In the genomic region with DNA sequence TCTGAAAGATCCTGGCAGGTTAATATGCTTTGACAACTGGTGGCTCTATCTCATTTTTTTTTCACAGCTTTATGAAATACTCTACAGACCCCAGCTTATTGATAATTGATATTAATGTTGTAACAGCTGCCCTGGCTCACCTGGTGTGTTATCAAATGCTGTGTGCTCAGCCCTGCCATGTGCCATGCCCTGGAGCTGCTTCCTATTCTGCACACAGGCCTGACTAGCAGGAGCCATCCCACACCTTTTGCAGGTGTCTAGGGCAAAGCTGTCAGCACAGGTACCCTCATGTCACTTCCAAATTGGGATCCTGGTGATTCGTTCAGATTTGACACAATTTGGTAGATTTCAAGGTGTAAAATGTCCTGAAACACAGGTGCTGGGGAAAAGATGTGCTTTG, we compare ENCODE assay signal across 26 cellular contexts.
"Had no signal": no experiment of that assay in that cellular context is flagged by ENCODE, and none has a peak within 500 bp of the region (broad histone marks: within the 10 kb centered on the region; RNA-seq: fewer than 3 reads in every experiment).

No MANE protein-coding gene starts in this region.

- H3K4me1 ChIP-seq: neural progenitor cell, parathyroid adenoma, psoas muscle, right lobe of liver, sigmoid colon, suprapubic skin, testis, tibial artery, transverse colon, upper lobe of right lung, uterus had no signal

- H3K36me3 ChIP-seq: neural progenitor cell, right lobe of liver, sigmoid colon, suprapubic skin, tibial artery, transverse colon, upper lobe of right lung, uterus had no signal

- H3K9ac ChIP-seq: neural progenitor cell, parathyroid adenoma had no signal

- H2AFZ ChIP-seq: neural progenitor cell, parathyroid adenoma had no signal

- H3K4me3 ChIP-seq: neural progenitor cell, psoas muscle, right lobe of liver, sigmoid colon, suprapubic skin, testis, tibial artery, transverse colon, upper lobe of right lung, uterus had no signal

- H3K79me2 ChIP-seq: parathyroid adenoma had no signal

- H3K27me3 ChIP-seq: neural progenitor cell, right lobe of liver, sigmoid colon, suprapubic skin, testis, tibial artery, transverse colon, upper lobe of right lung had no signal

- H3K4me2 ChIP-seq: neural progenitor cell had no signal

- H3K9me3 ChIP-seq: psoas muscle, right lobe of liver, sigmoid colon, suprapubic skin, testis, tibial artery, transverse colon, upper lobe of right lung, uterus had no signal

- H3K27ac ChIP-seq: neural progenitor cell, parathyroid adenoma, psoas muscle, right lobe of liver, sigmoid colon, suprapubic skin, testis, tibial artery, transverse colon, upper lobe of right lung, uterus had no signal

- DNase-seq: naive thymus-derived CD4-positive, alpha-beta T cell; natural killer cell; occipital lobe; posterior cingulate gyrus; psoas muscle; right cardiac atrium; right lobe of liver; sigmoid colon; small intestine; stimulated activated CD4-positive, alpha-beta T cell treated with anti-CD3 and anti-CD28 coated beads, Interleukin-15, amount 100 ng/mL, for 24 hours; stimulated activated CD4-positive, alpha-beta T cell treated with anti-CD3 and anti-CD28 coated beads, Interleukin-2, amount 100 ng/mL, for 24 hours; stimulated activated CD4-positive, alpha-beta T cell treated with anti-CD3 and anti-CD28 coated beads, Interleukin-2, amount 100 ng/mL, for 48 hours; stimulated activated CD4-positive, alpha-beta T cell treated with anti-CD3 and anti-CD28 coated beads, Interleukin-4, amount 100 ng/mL, for 24 hours; stimulated activated naive CD4-positive, alpha-beta T cell; stimulated activated naive CD8-positive, alpha-beta T cell treated with anti-CD3 and anti-CD28 coated beads, Interleukin-15, amount 100 ng/mL, for 72 hours; stimulated activated naive CD8-positive, alpha-beta T cell treated with anti-CD3 and anti-CD28 coated beads, Interleukin-15, Interleukin-2, amounts not matched to agents 100 U/mL and 50 U/mL, for 24 hours; substantia nigra; testis; tibial artery; transverse colon; upper lobe of right lung; uterus had no signal

- FAIRE-seq: small intestine had no signal

- ATAC-seq: naive thymus-derived CD4-positive, alpha-beta T cell; natural killer cell; psoas muscle; right cardiac atrium; right lobe of liver; stimulated activated memory B cell treated with anti-CD40 and anti-IgM and Interleukin-4, amounts not matched to agents 10 μg/mL and 1 μg/mL and 100 μg/mL, for 72 hours; stimulated activated naive CD8-positive, alpha-beta T cell treated with anti-CD3 and anti-CD28 coated beads, Interleukin-15, amount 100 ng/mL, for 72 hours; stimulated activated naive CD8-positive, alpha-beta T cell treated with anti-CD3 and anti-CD28 coated beads, Interleukin-15, Interleukin-2, amounts not matched to agents 100 U/mL and 50 U/mL, for 24 hours; upper lobe of right lung had no signal
